ENCODE assay signal across 21 cellular contexts in the genomic region with DNA sequence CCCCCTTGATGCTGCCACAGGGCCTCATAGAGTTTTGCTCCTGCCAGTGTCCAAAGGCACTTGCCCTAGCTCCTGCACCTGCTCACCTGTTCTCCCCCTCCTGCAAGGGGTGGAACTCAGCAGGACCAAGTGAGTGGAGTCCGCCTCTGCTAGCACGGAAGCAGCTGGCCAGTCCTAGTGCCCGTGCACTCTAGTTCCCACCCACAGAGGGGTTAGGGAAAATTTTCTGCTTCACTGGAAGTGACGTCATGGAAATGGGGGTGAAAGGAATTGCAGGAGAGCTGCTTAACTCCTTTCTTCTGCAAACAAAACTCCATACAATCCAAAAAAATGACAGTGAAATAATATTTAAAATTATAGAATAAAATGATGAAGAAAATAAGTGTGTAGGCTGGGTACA.
DNase-seq lines count a peak whose midpoint lies in the region; ATAC-seq and TF ChIP-seq lines count a peak whose summit lies in the region.
"Had no signal": no experiment of that assay in that cellular context is flagged by ENCODE, and none has a peak within 500 bp of the region (broad histone marks: within the 10 kb centered on the region; RNA-seq: fewer than 3 reads in every experiment).

No MANE protein-coding gene starts in this region.

- H3K27ac Mint-ChIP-seq in endodermal cell = no peak overlapping the region
- H3K27ac Mint-ChIP-seq: CD4-positive, CD25-positive, alpha-beta regulatory T cell; CD8-positive, alpha-beta memory T cell had no signal

- no peak for ATAC-seq in HG03378 (IDR thresholded peaks at IDR 0.05; ENCODE audit: unreplicated experiment)
- no peak for ATAC-seq in GM19328 (IDR thresholded peaks at IDR 0.05; ENCODE audit: unreplicated experiment)
- ATAC-seq: HCT116, K562 had no signal

- H3K9me3 Mint-ChIP-seq in endodermal cell = no peaks in the 10 kb centered on the region

- no peak overlapping the region for H3K4me3 Mint-ChIP-seq in endodermal cell
- H3K4me3 Mint-ChIP-seq: CD4-positive, CD25-positive, alpha-beta regulatory T cell; CD8-positive, alpha-beta memory T cell had no signal

- H3K36me3 Mint-ChIP-seq in endodermal cell (ENCODE audit: low read depth) = no peaks in the 10 kb centered on the region
- H3K36me3 Mint-ChIP-seq: CD4-positive, CD25-positive, alpha-beta regulatory T cell; CD8-positive, alpha-beta memory T cell had no signal

- peaks cover 3% of the 10 kb centered on the region for H3K4me1 Mint-ChIP-seq in endodermal cell
- H3K4me1 Mint-ChIP-seq: CD4-positive, CD25-positive, alpha-beta regulatory T cell; CD8-positive, alpha-beta memory T cell had no signal

- no peaks in the 10 kb centered on the region for H3K27me3 Mint-ChIP-seq in endodermal cell (ENCODE audit: insufficient read depth)
- H3K27me3 Mint-ChIP-seq: CD4-positive, CD25-positive, alpha-beta regulatory T cell; CD8-positive, alpha-beta memory T cell had no signal

- no peak for TF ChIP-seq CTCF in endodermal cell (conservative IDR thresholded peaks at IDR 0.05)

- no peaks in the 10 kb centered on the region for H3K27me3 ChIP-seq in SJCRH30
- no peaks in the 10 kb centered on the region for H3K27me3 ChIP-seq in endodermal cell (ENCODE audit: control insufficient read depth, insufficient read depth, low read length, poor library complexity, severe bottlenecking)
- H3K27me3 ChIP-seq: BE2C had no signal

- H3K27ac ChIP-seq in SJCRH30 (no peak overlapping the region), endodermal cell (ENCODE audit: low read depth, low read length) (no peak overlapping the region)

- H3K9ac ChIP-seq in endodermal cell (ENCODE audit: extremely low read depth, low read length, poor library complexity, severe bottlenecking) = no peak overlapping the region

- H3K9me3 ChIP-seq in SJCRH30 (replicated peaks) = no peaks in the 10 kb centered on the region
- H3K9me3 ChIP-seq in endodermal cell (ENCODE audit: control insufficient read depth, low read length) = no peaks in the 10 kb centered on the region
- H3K9me3 ChIP-seq: BE2C had no signal

- H3K4me3 ChIP-seq in SJCRH30 (no peak overlapping the region), endodermal cell (ENCODE audit: low read length) (no peak overlapping the region)
- H3K4me3 ChIP-seq: K562 had no signal

- H3K36me3 ChIP-seq in SJCRH30 (no peaks in the 10 kb centered on the region), endodermal cell (ENCODE audit: control insufficient read depth, insufficient read depth, low read length) (no peaks in the 10 kb centered on the region)
- H3K36me3 ChIP-seq: BE2C had no signal

- peak; percentile 8 for DNase-seq in NCI-H510A treated with DMSO at 0.1 percent for 48 hours (lab: John Stamatoyannopoulos, UW)
- peak; percentile 2 to 11 for DNase-seq in SJCRH30
- peak; percentile 20 for DNase-seq in endodermal cell
- DNase-seq in stimulated activated CD4-positive, alpha-beta T cell treated with anti-CD3 and anti-CD28 coated beads, Interleukin-12 subunit alpha, Interleukin-12 subunit beta, amount 100 ng/mL, for 4 hours = no peak
- DNase-seq in activated naive CD4-positive, alpha-beta T cell treated with anti-CD3 and anti-CD28 coated beads, Interleukin-2, amount 50 U/mL, for 16 hours = no peak
- DNase-seq: ACHN; BE2C; C1 segment of cervical spinal cord; CD4-positive, CD25-positive, alpha-beta regulatory T cell; CD8-positive, alpha-beta memory T cell; COR-L47; DMS 273 treated with DMSO at 0.1 percent for 48 hours; DMS53; DND-41; EL; GOT3; H7 had no signal

- H3K4me1 ChIP-seq in SJCRH30 (peaks cover 4% of the 10 kb centered on the region; the same call in 1 of the 2 replicates), endodermal cell (ENCODE audit: control insufficient read depth, insufficient read depth, low read length) (peaks cover 5% of the 10 kb centered on the region)
- H3K4me1 ChIP-seq: BE2C had no signal

- 93% methylated on average over 3 of the region's 4 CpGs; no CpG with 5 or more reads in 1 of the 2 experiments for WGBS in endodermal cell (ENCODE audit: insufficient coverage in 1 of 2, insufficient read length in 1 of 2), 2 experiments

Comparison
In these comparisons a context has a peak if more than half of its experiments do, and no peak if none do; other contexts are left out.
1. DNase-seq: peak in NCI-H510A treated with DMSO at 0.1 percent for 48 hours (single experiment), SJCRH30 (2 of 2) and endodermal cell (single experiment); none in stimulated activated CD4-positive, alpha-beta T cell treated with anti-CD3 and anti-CD28 coated beads, Interleukin-12 subunit alpha, Interleukin-12 subunit beta, amount 100 ng/mL, for 4 hours (single experiment) and activated naive CD4-positive, alpha-beta T cell treated with anti-CD3 and anti-CD28 coated beads, Interleukin-2, amount 50 U/mL, for 16 hours (single experiment).